ENCODE assay signal across 24 cellular contexts in genomic region chr15:32130823-32131222, GRCh38.
"Had no signal": no experiment of that assay in that cellular context is flagged by ENCODE, and none has a peak within 500 bp of the region (broad histone marks: within the 10 kb centered on the region; RNA-seq: fewer than 3 reads in every experiment).

No MANE protein-coding gene starts in this region.

- H3K4me1 ChIP-seq: heart left ventricle, tibial nerve, uterus had no signal

- H3K27me3 Mint-ChIP-seq: activated naive CD4-positive, alpha-beta T cell treated with anti-CD3 and anti-CD28 coated beads, Interleukin-2, amount 10 ng/mL, durations not matched to agents 7 days and 5 days; brain had no signal

- H3K36me3 Mint-ChIP-seq: activated naive CD4-positive, alpha-beta T cell treated with anti-CD3 and anti-CD28 coated beads, Interleukin-2, amount 10 ng/mL, durations not matched to agents 7 days and 5 days had no signal

- H3K27ac Mint-ChIP-seq: activated B cell treated with CpG ODN at 0.5 μM for 24 hours; activated CD8-positive, alpha-beta T cell treated with anti-CD3 and anti-CD28 coated beads for 36 hours; activated naive CD4-positive, alpha-beta T cell treated with anti-CD3 and anti-CD28 coated beads, Interleukin-2, amount 10 ng/mL, durations not matched to agents 7 days and 5 days; activated naive CD8-positive, alpha-beta T cell treated with anti-CD3 and anti-CD28 coated beads, Interleukin-2, amount 50 U/mL, for 24 hours; brain; stimulated activated naive CD8-positive, alpha-beta T cell treated with anti-CD3 and anti-CD28 coated beads, Interleukin-15, Interleukin-2, amounts not matched to agents 100 ng/mL and 50 ng/mL, for 24 hours had no signal

- H3K36me3 ChIP-seq: heart left ventricle, tibial nerve, uterus had no signal

- DNase-seq: activated B cell treated with CpG ODN at 0.5 μM for 24 hours; activated CD4-positive, alpha-beta T cell treated with anti-CD3 and anti-CD28 coated beads for 4 hours; activated CD8-positive, alpha-beta T cell treated with anti-CD3 and anti-CD28 coated beads for 36 hours; activated effector memory CD4-positive, alpha-beta T cell treated with Interleukin-2 at 50 U/mL for 16 hours; activated naive CD4-positive, alpha-beta T cell treated with anti-CD3 and anti-CD28 coated beads, Interleukin-2, amount 10 ng/mL, durations not matched to agents 7 days and 5 days; activated naive CD8-positive, alpha-beta T cell treated with anti-CD3 and anti-CD28 coated beads, Interleukin-2, amount 50 U/mL, for 24 hours; activated T-cell treated with anti-CD3 and anti-CD28 coated beads, Interleukin-2, amount 50 U/mL, for 1 hour; anterior cingulate cortex; caudate nucleus; dorsolateral prefrontal cortex; erythroblast; heart left ventricle; kidney glomerular epithelial cell; left ventricle myocardium superior; nephron progenitor cell; occipital lobe; psoas muscle; right cardiac atrium; stimulated activated CD4-positive, alpha-beta T cell treated with anti-CD3 and anti-CD28 coated beads, Interleukin-2, amount 100 ng/mL, for 48 hours; uterus had no signal

- H3K4me3 ChIP-seq: dorsolateral prefrontal cortex, heart left ventricle, psoas muscle, skin epidermis, tibial nerve, uterus had no signal

- H3K4me1 Mint-ChIP-seq: activated B cell treated with CpG ODN at 0.5 μM for 24 hours; activated naive CD4-positive, alpha-beta T cell treated with anti-CD3 and anti-CD28 coated beads, Interleukin-2, amount 10 ng/mL, durations not matched to agents 7 days and 5 days; activated naive CD8-positive, alpha-beta T cell treated with anti-CD3 and anti-CD28 coated beads, Interleukin-2, amount 50 U/mL, for 24 hours had no signal

- ATAC-seq: activated CD8-positive, alpha-beta T cell treated with anti-CD3 and anti-CD28 coated beads for 36 hours; activated naive CD8-positive, alpha-beta T cell treated with anti-CD3 and anti-CD28 coated beads, Interleukin-2, amount 50 U/mL, for 24 hours; heart left ventricle; left ventricle myocardium superior; psoas muscle; right cardiac atrium had no signal

- H3K4me3 Mint-ChIP-seq: activated B cell treated with CpG ODN at 0.5 μM for 24 hours; activated CD8-positive, alpha-beta T cell treated with anti-CD3 and anti-CD28 coated beads for 36 hours; activated naive CD4-positive, alpha-beta T cell treated with anti-CD3 and anti-CD28 coated beads, Interleukin-2, amount 10 ng/mL, durations not matched to agents 7 days and 5 days; activated naive CD8-positive, alpha-beta T cell treated with anti-CD3 and anti-CD28 coated beads, Interleukin-2, amount 50 U/mL, for 24 hours; brain; nephron progenitor cell; stimulated activated naive CD8-positive, alpha-beta T cell treated with anti-CD3 and anti-CD28 coated beads, Interleukin-15, Interleukin-2, amounts not matched to agents 100 ng/mL and 50 ng/mL, for 24 hours had no signal

- H3K9me3 ChIP-seq: heart left ventricle, psoas muscle, uterus had no signal

- H3K27ac ChIP-seq: dorsolateral prefrontal cortex, heart left ventricle, psoas muscle, skin epidermis, tibial nerve, uterus had no signal

- H3K9me3 Mint-ChIP-seq: activated B cell treated with CpG ODN at 0.5 μM for 24 hours; activated CD8-positive, alpha-beta T cell treated with anti-CD3 and anti-CD28 coated beads for 36 hours; activated naive CD4-positive, alpha-beta T cell treated with anti-CD3 and anti-CD28 coated beads, Interleukin-2, amount 10 ng/mL, durations not matched to agents 7 days and 5 days; activated naive CD8-positive, alpha-beta T cell treated with anti-CD3 and anti-CD28 coated beads, Interleukin-2, amount 50 U/mL, for 24 hours; stimulated activated naive CD8-positive, alpha-beta T cell treated with anti-CD3 and anti-CD28 coated beads, Interleukin-15, Interleukin-2, amounts not matched to agents 100 ng/mL and 50 ng/mL, for 24 hours had no signal

- H3K27me3 ChIP-seq: tibial nerve, uterus had no signal
